In the genomic region with DNA sequence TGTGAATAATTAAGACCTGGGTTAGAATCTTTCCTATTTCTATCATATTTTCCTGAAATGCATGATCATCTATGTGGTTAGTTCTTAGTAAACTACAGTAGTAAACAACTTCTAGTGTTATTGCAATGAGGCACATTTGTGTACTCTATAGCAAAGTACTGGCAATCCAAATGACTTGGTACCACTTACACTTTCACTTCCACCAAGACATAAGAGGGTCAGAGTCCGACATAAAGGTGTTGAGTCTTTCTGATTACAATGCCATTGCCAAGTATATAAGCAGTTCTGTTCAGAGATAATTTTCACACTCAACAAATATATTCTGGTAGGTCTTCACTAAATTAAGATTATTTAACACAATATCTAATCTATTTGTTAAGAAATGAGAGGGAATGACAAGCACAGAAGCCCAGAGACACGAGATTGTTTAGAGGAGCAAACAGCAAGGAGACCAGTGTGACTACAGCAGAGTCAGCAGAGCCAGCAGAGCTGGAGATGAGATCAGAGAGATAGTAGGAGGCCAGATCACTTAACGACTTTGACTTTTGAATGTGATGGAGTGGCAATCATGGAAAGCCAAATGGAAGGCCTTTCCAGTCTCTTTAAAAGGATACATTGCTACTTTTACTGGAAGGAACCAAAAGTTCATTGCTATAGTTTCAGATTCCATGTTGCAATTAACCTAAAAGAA, we compare ENCODE assay signal across 17 cellular contexts. TPM values are rescaled to one million over a fixed set of nuclear protein-coding genes. Genes with fewer than 3 reads are reported as not detected.
A peak's percentile ranks its signal among the peaks of the same experiment; 100 is the strongest.
DNase-seq lines count a peak whose midpoint lies in the region; ATAC-seq, FAIRE-seq and TF ChIP-seq lines count a peak whose summit lies in the region.
"Had no signal": no experiment of that assay in that cellular context is flagged by ENCODE, and none has a peak within 500 bp of the region (broad histone marks: within the 10 kb centered on the region; RNA-seq: fewer than 3 reads in every experiment).

No MANE protein-coding gene starts in this region.

- H3K79me2 ChIP-seq in K562 (ENCODE audit: control insufficient read depth, insufficient read depth, low read length), result peaks cover 91% of the 10 kb centered on the region

- no peak overlapping the region for H3K9ac ChIP-seq in K562 (ENCODE audit: insufficient read depth in 1 of 2, low read depth in 2 of 2, low read length in 2 of 2)
- H3K9ac ChIP-seq: BLaER1 treated with 17β-estradiol and CSF1 and Interleukin-3, amounts not matched to agents 10 nM and 100 nM had no signal

- no peaks in the 10 kb centered on the region for H3K27me3 ChIP-seq in CD8-positive, alpha-beta T cell (ENCODE audit: insufficient read depth, low read length)
- no peaks in the 10 kb centered on the region for H3K27me3 ChIP-seq in K562 (ENCODE audit: control insufficient read depth in 2 of 2, insufficient read depth in 2 of 2, low read length in 2 of 2)
- no peaks in the 10 kb centered on the region for H3K27me3 ChIP-seq in spleen (replicated peaks in 1 of 7)
- H3K27me3 ChIP-seq: adrenal gland; BLaER1 treated with 17β-estradiol and CSF1 and Interleukin-3, amounts not matched to agents 10 nM and 100 nM; dorsolateral prefrontal cortex; gastroesophageal sphincter had no signal

- no peaks in the 10 kb centered on the region for H3K9me1 ChIP-seq in K562 (ENCODE audit: control insufficient read depth, insufficient read depth, low read length)

- 33% methylated on average over 3 of the region's 3 CpGs for WGBS in K562 (ENCODE audit: insufficient coverage, low coverage, missing lambda C conversion rate)
- 63 to 76% (median 71%) methylated on average over 3 of the region's 3 CpGs for WGBS in spleen, 5 donors

- BruUV-seq in K562 (replicated peaks; lab: Mats Ljungman, UMichigan), result no TSS peak

- CTCF ChIA-PET in CD8-positive, alpha-beta T cell (lab: Charles Lee), result no interaction called here
- CTCF ChIA-PET in K562 (lab: Yijun Ruan, JAX; ENCODE audit: low intra/inter-chr PET ratio), result no interaction called here

- in situ Hi-C loops in K562 (cut with MboI), result no loop called here

- H4K20me1 ChIP-seq in K562 (replicated peaks; ENCODE audit: control insufficient read depth, insufficient read depth, low read length), result no peaks in the 10 kb centered on the region

- peak; percentile 82 for FAIRE-seq in K562 (lab: Jason Lieb, UNC)

- ATAC-seq in CD8-positive, alpha-beta T cell, result no peak
- peak; percentile 71 for ATAC-seq in GM19324 (IDR thresholded peaks at IDR 0.05; ENCODE audit: low FRiP score, unreplicated experiment)
- ATAC-seq in HG03469 (IDR thresholded peaks at IDR 0.05; ENCODE audit: unreplicated experiment), result peak; percentile 36
- peak; percentile 80 for ATAC-seq in K562
- no peak for ATAC-seq in HG02981 (IDR thresholded peaks at IDR 0.05; ENCODE audit: unreplicated experiment)
- ATAC-seq: activated CD4-positive, alpha-beta T cell treated with anti-CD3 and anti-CD28 coated beads for 36 hours; gastroesophageal sphincter; left ventricle myocardium superior had no signal

- peaks cover 60% of the 10 kb centered on the region for H3K4me1 Mint-ChIP-seq in CD8-positive, alpha-beta T cell (ENCODE audit: low read depth)

- peak overlapping the region; percentile 33 for H3K27ac Mint-ChIP-seq in CD8-positive, alpha-beta T cell
- H3K27ac Mint-ChIP-seq: activated CD4-positive, alpha-beta T cell treated with anti-CD3 and anti-CD28 coated beads for 36 hours had no signal

- peaks cover 26% of the 10 kb centered on the region for H3K36me3 Mint-ChIP-seq in CD8-positive, alpha-beta T cell

- no peak overlapping the region for H2AFZ ChIP-seq in K562 (ENCODE audit: low read depth, low read length)

- no peak overlapping the region for H3K4me3 ChIP-seq in CD8-positive, alpha-beta T cell (ENCODE audit: low read depth, low read length)
- H3K4me3 ChIP-seq in K562 (no peak overlapping the region), spleen (no peak overlapping the region)
- H3K4me3 ChIP-seq: adrenal gland; BLaER1 treated with 17β-estradiol and CSF1 and Interleukin-3, amounts not matched to agents 10 nM and 100 nM; dorsolateral prefrontal cortex; gastroesophageal sphincter had no signal

- no peaks in the 10 kb centered on the region for H3K36me3 ChIP-seq in CD8-positive, alpha-beta T cell (ENCODE audit: insufficient read depth, low read length)
- H3K36me3 ChIP-seq in K562 (ENCODE audit: control insufficient read depth, insufficient read depth, low read length) (peaks cover 4% of the 10 kb centered on the region; the same call in 1 of the 3 replicates), spleen (peaks cover 0 to 12% (median 0%) of the 10 kb centered on the region in 6 donors)
- H3K36me3 ChIP-seq: adrenal gland, gastroesophageal sphincter had no signal

- no peak for TF ChIP-seq RAD21 in K562 (CRISPR knock-in tag; conservative IDR thresholded peaks at IDR 0.05 in 1 of 2, IDR thresholded peaks at IDR 0.05 in 1 of 2)

- H3K27me3 Mint-ChIP-seq in CD8-positive, alpha-beta T cell (ENCODE audit: low read depth), result no peaks in the 10 kb centered on the region
- H3K27me3 Mint-ChIP-seq: activated CD4-positive, alpha-beta T cell treated with anti-CD3 and anti-CD28 coated beads for 36 hours had no signal

- peaks cover 12% of the 10 kb centered on the region for H3K4me1 ChIP-seq in CD8-positive, alpha-beta T cell (ENCODE audit: insufficient read depth, low read length)
- H3K4me1 ChIP-seq in K562 (replicated peaks in 1 of 2; ENCODE audit: control insufficient read depth in 2 of 2, insufficient read depth in 2 of 2, low read length in 2 of 2), result peaks cover 0 to 9% of the 10 kb centered on the region in 2 experiments; a peak in 3 of 5 replicates
- peaks cover 7 to 59% (median 35%) of the 10 kb centered on the region in 6 donors for H3K4me1 ChIP-seq in spleen

- no peaks in the 10 kb centered on the region for H3K9me3 Mint-ChIP-seq in CD8-positive, alpha-beta T cell

- H3K4me2 ChIP-seq in K562 (ENCODE audit: insufficient read depth, low read length), result no peak overlapping the region

- no peak for TF ChIP-seq POLR2A in K562 (conservative IDR thresholded peaks at IDR 0.05)
- TF ChIP-seq POLR2A in spleen (IDR thresholded peaks at IDR 0.05), result no peak

- no peak for TF ChIP-seq EP300 in K562 (IDR thresholded peaks at IDR 0.05; ENCODE audit: low read length)

- intact Hi-C loops in CD8-positive, alpha-beta T cell (cut with DNase I, micrococcal nuclease), result no loop called here
- intact Hi-C loops in K562 (cut with micrococcal nuclease) (no loop called here), spleen (cut with DNase I; ENCODE audit: low total_unique reads) (no loop called here), cardiac septum (cut with DNase I) (no loop called here)

- H3K9me3 ChIP-seq in CD8-positive, alpha-beta T cell (ENCODE audit: low read length), result no peaks in the 10 kb centered on the region
- H3K9me3 ChIP-seq in K562 (replicated peaks; ENCODE audit: control insufficient read depth, insufficient read depth, low read depth, low read length), result no peaks in the 10 kb centered on the region
- H3K9me3 ChIP-seq in spleen, result no peaks in the 10 kb centered on the region
- H3K9me3 ChIP-seq: adrenal gland, gastroesophageal sphincter had no signal

- H3K4me3 Mint-ChIP-seq in CD8-positive, alpha-beta T cell, result no peak overlapping the region
- H3K4me3 Mint-ChIP-seq: activated CD4-positive, alpha-beta T cell treated with anti-CD3 and anti-CD28 coated beads for 36 hours had no signal

- no peak overlapping the region for H3K27ac ChIP-seq in CD8-positive, alpha-beta T cell (ENCODE audit: low read depth, low read length)
- no peak overlapping the region for H3K27ac ChIP-seq in K562 (ENCODE audit: extremely low read depth, low read depth, low read length)
- H3K27ac ChIP-seq in spleen, result peak overlapping the region in 4 of 8 donors; percentile 18 to 45 (median 32)
- H3K27ac ChIP-seq: adrenal gland, dorsolateral prefrontal cortex, gastroesophageal sphincter had no signal

- DNase-seq in CD8-positive, alpha-beta T cell, result no peak
- DNase-seq in K562 (ENCODE audit: extremely low read depth in 1 of 4, low spot score in 3 of 4) (peak in 2 of 4 experiments; percentile 17 to 34), spleen (no peak), NCI-H82 treated with DMSO at 0.1 percent for 48 hours (lab: John Stamatoyannopoulos, UW; ENCODE audit: unreplicated experiment) (no peak), cardiac septum (ENCODE audit: low spot score) (no peak)
- DNase-seq: activated CD4-positive, alpha-beta T cell treated with anti-CD3 and anti-CD28 coated beads for 36 hours; adrenal gland; dorsolateral prefrontal cortex; left ventricle myocardium superior; NCI-H2227 treated with DMSO at 0.1 percent for 48 hours; SIG-M5; stimulated activated CD4-positive, alpha-beta T cell treated with anti-CD3 and anti-CD28 coated beads, Interleukin-4, amount 100 ng/mL, for 24 hours had no signal

- no peak for TF ChIP-seq CTCF in CD8-positive, alpha-beta T cell (IDR thresholded peaks at IDR 0.05)
- TF ChIP-seq CTCF in K562 (IDR thresholded peaks at IDR 0.05 in 2 of 3, conservative IDR thresholded peaks at IDR 0.05 in 1 of 3; ENCODE audit: insufficient read depth in 2 of 3, low read depth in 1 of 3, low read length in 3 of 3) (no peak), spleen (IDR thresholded peaks at IDR 0.05 in 8 of 11, conservative IDR thresholded peaks at IDR 0.05 in 3 of 11) (no peak)

- POLR2A ChIA-PET in CD8-positive, alpha-beta T cell (lab: Charles Lee), result no interaction called here
- POLR2A ChIA-PET in K562 (lab: Yijun Ruan, JAX), result no interaction called here

TF ChIP-seq in K562, 482 proteins besides CTCF, POLR2A, EP300 and RAD21 (continues in another document):
- TF ChIP-seq GATA2 (CRISPR knock-in tag; IDR thresholded peaks at IDR 0.05), result peak; percentile 70

RNA-seq across cellular contexts. Expression of a gene that starts 27.5 kb away (rescaled TPM):
- total RNA-seq in CD8-positive, alpha-beta T cell, result 10 to 100 TPM; 20.2 to 22.8 TPM
- 26.1 and 163 TPM in 2 replicates for total RNA-seq in K562 (2011; cell fraction: chromatin; rRNA removed; ENCODE audit: low replicate concordance)
- 8.8 and 15.8 TPM in 2 replicates for total RNA-seq in K562 (2011; cell fraction: nucleolus; rRNA removed)
- 38.1 and 53.0 TPM in 2 replicates for total RNA-seq in K562 (2011; cell fraction: nucleoplasm; rRNA removed)
- total RNA-seq in K562 (2014; rRNA removed) (6.3 and 7.6 TPM in 2 replicates), K562 (2014; rRNA removed; fragmentation: Illumina TruSeq; extraction: Trizol) (16.3 and 17.9 TPM in 2 replicates), K562 (2015; rRNA removed; fragmentation: Illumina TruSeq; extraction: Trizol) (20.1 and 21.6 TPM in 2 replicates), K562 (2021) (23.1 and 23.8 TPM in 2 replicates), spleen (10 to 100 TPM; 38.4 to 85.8 (median 49.1) TPM), cardiac septum (27.3 TPM)
- polyA plus RNA-seq in K562 (2011; rRNA removed) (27.1 and 27.9 TPM in 2 replicates), K562 (2014; fragmentation: Illumina TruSeq; extraction: Trizol) (24.5 and 26.8 TPM in 2 replicates), K562 (2014; fragmentation: Nextera tagmentation; extraction: Ambion mirVana) (1 to 10 TPM; 2.5 to 4.0 TPM), K562 (2014; rRNA removed) (10.9 and 12.1 TPM in 2 replicates), spleen (1 to 10 TPM; 5.9 to 7.0 (median 6.7) TPM)
- 16.0 and 30.7 TPM in 2 replicates for polyA plus RNA-seq in K562 (2011; cell fraction: cytosol; rRNA removed)
- 61.3 and 78.0 TPM in 2 replicates for polyA plus RNA-seq in K562 (2011; cell fraction: nucleus; rRNA removed)
- polyA plus RNA-seq in K562 (2012), result 13.2 and 16.3 TPM in 2 replicates
- 80.6 and 96.0 TPM in 2 replicates for polyA minus RNA-seq in K562 (2011; rRNA and poly(A)+ RNA removed)
- 15.1 and 17.0 TPM in 2 replicates for polyA minus RNA-seq in K562 (2011; cell fraction: cytosol; rRNA and poly(A)+ RNA removed)
- polyA minus RNA-seq in K562 (2011; cell fraction: nucleus; rRNA and poly(A)+ RNA removed), result 52.2 and 93.1 TPM in 2 replicates

Comparison
In these comparisons a context has a peak if more than half of its experiments do, and no peak if none do; other contexts are left out.
1. ATAC-seq: peak in GM19324 (single experiment), HG03469 (single experiment) and K562 (single experiment); none in CD8-positive, alpha-beta T cell (single experiment) and HG02981 (single experiment).